ENCODE assay signal across 8 cellular contexts in genomic region chr5:143355710-143356109, GRCh38. TPM values are rescaled to one million over a fixed set of nuclear protein-coding genes. Genes with fewer than 3 reads are reported as not detected.
DNase-seq lines count a peak whose midpoint lies in the region; ATAC-seq lines count a peak whose summit lies in the region.

No MANE protein-coding gene starts in this region.

- no peak overlapping the region for H3K9ac ChIP-seq in skeletal muscle satellite cell (ENCODE audit: low read depth, low read length)

- peak overlapping the region; percentile 45 for H3K4me2 ChIP-seq in skeletal muscle satellite cell (ENCODE audit: low read length)

- H3K9me3 ChIP-seq in skeletal muscle satellite cell (replicated peaks; ENCODE audit: low read length) = no peaks in the 10 kb centered on the region

- no peak for ATAC-seq in HG03045 (IDR thresholded peaks at IDR 0.05; ENCODE audit: unreplicated experiment)

- H3K36me3 ChIP-seq in skeletal muscle satellite cell (ENCODE audit: insufficient read depth, low read length) = no peaks in the 10 kb centered on the region

- H3K4me3 ChIP-seq in skeletal muscle satellite cell (ENCODE audit: low read length) = no peak overlapping the region

- H3K4me1 ChIP-seq in skeletal muscle satellite cell (ENCODE audit: control insufficient read depth, insufficient read depth, low read length) = peaks cover 18% of the 10 kb centered on the region

- H3K27me3 ChIP-seq in skeletal muscle satellite cell (ENCODE audit: control insufficient read depth, insufficient read depth, low read length) = no peaks in the 10 kb centered on the region

- DNase-seq in activated T-cell treated with anti-CD3 and anti-CD28 coated beads for 24 hours (ENCODE audit: low read depth) (peak; percentile 18), NCI-H460 (ENCODE audit: extremely low read depth, low read depth) (peak; percentile 91), head of caudate nucleus (peak in 37 of 42 donors; percentile 16 to 87 (median 54)), inferior parietal cortex (ENCODE audit: extremely low spot score) (no peak)
- no peak for DNase-seq in activated T-cell treated with anti-CD3 and anti-CD28 coated beads, Interleukin-2, amount 50 U/mL, for 48 hours
- DNase-seq in activated effector memory CD4-positive, alpha-beta T cell treated with anti-CD3 and anti-CD28 coated beads, Interleukin-2, amount 50 U/mL, for 16 hours = peak; percentile 79

- intact Hi-C loops in head of caudate nucleus (cut with DNase I) = no loop called here

RNA-seq across cellular contexts. Expression of gene NR3C1, which starts 47.8 kb away (rescaled TPM):
- 21.8 and 22.5 TPM in 2 replicates for total RNA-seq in NCI-H460 (2014; rRNA removed; shearing (Covaris generic))
- polyA plus RNA-seq in NCI-H460 (2014; cell fraction: nucleus; rRNA removed) = 10.8 and 15.8 TPM in 2 replicates
- 36.2 and 40.6 TPM in 2 replicates for total RNA-seq in skeletal muscle satellite cell (2012; rRNA removed)

Comparison
In these comparisons a context has a peak if more than half of its experiments do, and no peak if none do; other contexts are left out.
1. DNase-seq: peak in activated T-cell treated with anti-CD3 and anti-CD28 coated beads for 24 hours (single experiment), NCI-H460 (single experiment), activated effector memory CD4-positive, alpha-beta T cell treated with anti-CD3 and anti-CD28 coated beads, Interleukin-2, amount 50 U/mL, for 16 hours (single experiment) and head of caudate nucleus (37 of 42); none in activated T-cell treated with anti-CD3 and anti-CD28 coated beads, Interleukin-2, amount 50 U/mL, for 48 hours (0 of 2) and inferior parietal cortex (single experiment).